ENCODE assay signal across 8 cellular contexts in genomic region chr2:234981197-234982095, GRCh38.
DNase-seq lines count a peak whose midpoint lies in the region; ATAC-seq and TF ChIP-seq lines count a peak whose summit lies in the region.

No MANE protein-coding gene starts in this region.

- peaks cover 0 to 3% (median 0%) of the 10 kb centered on the region in 5 donors for H3K9me3 ChIP-seq in subcutaneous abdominal adipose tissue (ENCODE audit: control insufficient read depth in 5 of 5, low read length in 5 of 5)

- H3K27me3 ChIP-seq in subcutaneous abdominal adipose tissue (ENCODE audit: control insufficient read depth in 5 of 5, insufficient read depth in 4 of 5, low read length in 5 of 5), result no peaks in the 10 kb centered on the region

- peaks cover 6 to 76% (median 37%) of the 10 kb centered on the region in 5 donors for H3K4me1 ChIP-seq in subcutaneous abdominal adipose tissue (ENCODE audit: control insufficient read depth in 5 of 5, insufficient read depth in 5 of 5, low read length in 5 of 5)

- H3K4me3 ChIP-seq in astrocyte of the cerebellum (ENCODE audit: low read depth, low read length) (peak overlapping the region; percentile 16), subcutaneous abdominal adipose tissue (ENCODE audit: low read depth in 1 of 5, low read length in 5 of 5) (peak overlapping the region in 3 of 5 donors; percentile 34 to 41 (median 37))

- ATAC-seq in HG02840 (IDR thresholded peaks at IDR 0.05; ENCODE audit: low FRiP score, unreplicated experiment), result no peak

- H3K27ac ChIP-seq in subcutaneous abdominal adipose tissue (ENCODE audit: low read depth, low read length), result peak overlapping the region; percentile 74

- peak; percentile 99 for DNase-seq in HS-5 (ENCODE audit: low read depth)
- peak; percentile 99 for DNase-seq in astrocyte of the cerebellum (ENCODE audit: low read depth)
- DNase-seq in iPS-NIHi7 (ENCODE audit: extremely low spot score), result peak; percentile 67
- DNase-seq in activated T-cell treated with anti-CD3 and anti-CD28 coated beads, Interleukin-2, amount 50 U/mL, for 1 hour, result no peak
- no peak for DNase-seq in NOMO-1 treated with dmso at 0.1 percent for 144 hours (lab: John Stamatoyannopoulos, UW; ENCODE audit: unreplicated experiment)
- DNase-seq in COR-L47 (lab: John Stamatoyannopoulos, UW), result no peak

- H3K9ac ChIP-seq in subcutaneous abdominal adipose tissue (ENCODE audit: low read length in 5 of 5), result no peak overlapping the region

- peak; percentile 33 for TF ChIP-seq CTCF in astrocyte of the cerebellum (IDR thresholded peaks at IDR 0.05; ENCODE audit: low read depth, low read length, missing control alignments)

- in situ Hi-C loops in astrocyte of the cerebellum (cut with HindIII; ENCODE audit: low sequenced_read_pairs), result no loop called here

- H3K36me3 ChIP-seq in subcutaneous abdominal adipose tissue (ENCODE audit: control insufficient read depth in 5 of 5, insufficient read depth in 5 of 5, low read length in 5 of 5), result peaks cover 0 to 3% (median 0%) of the 10 kb centered on the region in 5 donors

Comparison
In these comparisons a context has a peak if more than half of its experiments do, and no peak if none do; other contexts are left out.
1. DNase-seq: peak in HS-5 (single experiment), astrocyte of the cerebellum (single experiment) and iPS-NIHi7 (single experiment); none in activated T-cell treated with anti-CD3 and anti-CD28 coated beads, Interleukin-2, amount 50 U/mL, for 1 hour (single experiment), NOMO-1 treated with dmso at 0.1 percent for 144 hours (single experiment) and COR-L47 (single experiment).